10 cellular contexts compared by ENCODE assay signal in genomic region chr10:88138319-88138848, GRCh38.
DNase-seq lines count a peak whose midpoint lies in the region; ATAC-seq and TF ChIP-seq lines count a peak whose summit lies in the region.
"Had no signal": no experiment of that assay in that cellular context is flagged by ENCODE, and none has a peak within 500 bp of the region (broad histone marks: within the 10 kb centered on the region; RNA-seq: fewer than 3 reads in every experiment).

No MANE protein-coding gene starts in this region.

- H3K4me1 ChIP-seq in mammary epithelial cell (ENCODE audit: insufficient read depth, low read length), result peaks cover 4% of the 10 kb centered on the region

- H3K4me1 Mint-ChIP-seq in MCF 10A (ENCODE audit: insufficient read depth, unreplicated experiment), result peaks cover 6% of the 10 kb centered on the region

- no peaks in the 10 kb centered on the region for H4K20me1 ChIP-seq in mammary epithelial cell (ENCODE audit: insufficient read depth, low read length)

- dilution Hi-C loops in mammary epithelial cell (cut with HindIII; ENCODE audit: low sequenced_read_pairs), result no loop called here

- no peak overlapping the region for H3K4me3 Mint-ChIP-seq in MCF 10A (ENCODE audit: unreplicated experiment)

- no peaks in the 10 kb centered on the region for H3K36me3 ChIP-seq in mammary epithelial cell (ENCODE audit: insufficient read depth, low read length)

- H3K4me3 ChIP-seq in mammary epithelial cell (replicated peaks in 1 of 3; ENCODE audit: insufficient read depth in 1 of 3, low read depth in 2 of 3, low read length in 3 of 3), result no peak overlapping the region

- intact Hi-C loops in mammary epithelial cell (cut with micrococcal nuclease) (no loop called here), MCF 10A (cut with micrococcal nuclease) (no loop called here)

- in situ Hi-C loops in mammary epithelial cell (cut with MboI; ENCODE audit: low sequenced_read_pairs in 2 of 2), result no loop called here

- no peaks in the 10 kb centered on the region for H3K9me3 ChIP-seq in mammary epithelial cell (replicated peaks; ENCODE audit: insufficient read depth, low read length)

- H3K79me2 ChIP-seq in mammary epithelial cell (ENCODE audit: insufficient read depth, low read length), result no peaks in the 10 kb centered on the region

- H2AFZ ChIP-seq in mammary epithelial cell (ENCODE audit: low read depth, low read length), result peak overlapping the region; percentile 27

- H3K36me3 Mint-ChIP-seq in MCF 10A (ENCODE audit: insufficient read depth, unreplicated experiment), result no peaks in the 10 kb centered on the region

- no peak overlapping the region for H3K27ac Mint-ChIP-seq in MCF 10A (ENCODE audit: low read depth, unreplicated experiment)

- H3K27me3 ChIP-seq in mammary epithelial cell (ENCODE audit: insufficient read depth, low read length), result no peaks in the 10 kb centered on the region

- DNase-seq in mammary epithelial cell, result peak; percentile 55
- DNase-seq in MCF 10A (ENCODE audit: unreplicated experiment), result no peak
- DNase-seq in LoVo (ENCODE audit: low spot score), result peak; percentile 34
- no peak for DNase-seq in amygdala (lab: John Stamatoyannopoulos, UW)
- no peak for DNase-seq in ecto neural progenitor cell (ENCODE audit: low spot score)
- DNase-seq in activated effector memory CD4-positive, alpha-beta T cell treated with Interleukin-2 at 50 U/mL for 16 hours, result no peak
- DNase-seq: activated CD4-positive, alpha-beta T cell treated with anti-CD3 and anti-CD28 coated beads for 1 hour; caudate nucleus had no signal

- no peaks in the 10 kb centered on the region for H3K27me3 Mint-ChIP-seq in MCF 10A (ENCODE audit: insufficient read depth, unreplicated experiment)

- no peak overlapping the region for H3K9ac ChIP-seq in mammary epithelial cell (ENCODE audit: insufficient read depth, low read length)

- H3K9me3 Mint-ChIP-seq in MCF 10A (ENCODE audit: unreplicated experiment), result peaks cover 9% of the 10 kb centered on the region

- BruUV-seq in mammary epithelial cell (replicated peaks; lab: Mats Ljungman, UMichigan) (no TSS peak), MCF 10A (replicated peaks; lab: Mats Ljungman, UMichigan) (no TSS peak)

- 98% methylated on average over 2 of the region's 2 CpGs for WGBS in mammary epithelial cell (ENCODE audit: low coverage, missing lambda C conversion rate)

- CTCF ChIA-PET in mammary epithelial cell (lab: Charles Lee; ENCODE audit: low non-redundant PET) (no interaction called here), MCF 10A (lab: Yijun Ruan, JAX) (interaction anchor here (0.8 to 1.4 kb wide), 2 partner anchors 47 to 252 kb away, joined by 3 to 4 read pairs; no protein-coding TSS in a partner anchor)

- no peak overlapping the region for H3K27ac ChIP-seq in mammary epithelial cell (ENCODE audit: insufficient read depth, low read depth, low read length)

- peak; percentile 79 for ATAC-seq in HG02763 (IDR thresholded peaks at IDR 0.05; ENCODE audit: unreplicated experiment)
- ATAC-seq in esophagus mucosa, result no peak

- POLR2A ChIA-PET in MCF 10A (lab: Yijun Ruan, JAX), result interaction anchor here (0.7 to 1.2 kb wide), 2 partner anchors 51 to 95 kb away, joined by 3 to 4 read pairs; no protein-coding TSS in a partner anchor

- H3K4me2 ChIP-seq in mammary epithelial cell (ENCODE audit: insufficient read depth, low read depth, low read length), result no peak overlapping the region

- no peak for TF ChIP-seq CTCF in mammary epithelial cell (conservative IDR thresholded peaks at IDR 0.05 in 1 of 2, IDR thresholded peaks at IDR 0.05 in 1 of 2; ENCODE audit: extremely low read depth in 1 of 2, insufficient read depth in 1 of 2, low read depth in 1 of 2, low read length in 2 of 2)
- no peak for TF ChIP-seq CTCF in MCF 10A (IDR thresholded peaks at IDR 0.05; ENCODE audit: unreplicated experiment)

Comparison
In these comparisons a context has a peak if more than half of its experiments do, and no peak if none do; other contexts are left out.
1. DNase-seq: peak in mammary epithelial cell (single experiment) and LoVo (single experiment); none in MCF 10A (single experiment), amygdala (0 of 56), ecto neural progenitor cell (single experiment) and activated effector memory CD4-positive, alpha-beta T cell treated with Interleukin-2 at 50 U/mL for 16 hours (single experiment).